ENCODE assay signal across 8 cellular contexts in genomic region chr2:231181848-231182247, GRCh38. TPM values are rescaled to one million over a fixed set of nuclear protein-coding genes. Genes with fewer than 3 reads are reported as not detected.
DNase-seq lines count a peak whose midpoint lies in the region; ATAC-seq and TF ChIP-seq lines count a peak whose summit lies in the region.

No MANE protein-coding gene starts in this region.

- H3K4me1 ChIP-seq in testis: peaks cover 3% of the 10 kb centered on the region
- peaks cover 18 to 36% (median 23%) of the 10 kb centered on the region in 4 donors for H3K4me1 ChIP-seq in esophagus muscularis mucosa

- DNase-seq in GM12864 (ENCODE audit: low read depth) (peak; percentile 44), RPMI8226 (peak; percentile 45), cardiac septum (ENCODE audit: low spot score) (peak; percentile 91), testis (peak; percentile 45), NCI-H2171 (lab: John Stamatoyannopoulos, UW) (no peak), immature natural killer cell (no peak), esophagus muscularis mucosa (ENCODE audit: extremely low spot score) (no peak)

- H3K36me3 ChIP-seq in testis (ENCODE audit: low read depth, missing control alignments): no peaks in the 10 kb centered on the region
- H3K36me3 ChIP-seq in esophagus muscularis mucosa: no peaks in the 10 kb centered on the region

- no peaks in the 10 kb centered on the region for H3K9me3 ChIP-seq in testis
- no peaks in the 10 kb centered on the region for H3K9me3 ChIP-seq in esophagus muscularis mucosa

- peaks cover 18 to 19% of the 10 kb centered on the region in 2 donors for H3K4me1 Mint-ChIP-seq in immature natural killer cell

- H3K27ac ChIP-seq in testis: no peak overlapping the region
- H3K27ac ChIP-seq in esophagus muscularis mucosa (replicated peaks in 1 of 4): peak overlapping the region in 1 of 4 donors; percentile 3

- H3K4me3 Mint-ChIP-seq in immature natural killer cell: no peak overlapping the region

- no peak for TF ChIP-seq EP300 in esophagus muscularis mucosa (IDR thresholded peaks at IDR 0.05)

- H3K27me3 Mint-ChIP-seq in immature natural killer cell (ENCODE audit: low read depth in 3 of 3): peaks cover 0 to 3% (median 0%) of the 10 kb centered on the region in 3 donors

- H3K27ac Mint-ChIP-seq in immature natural killer cell: peak overlapping the region in 1 of 6 donors; percentile 7

- TF ChIP-seq CTCF in GM12864 (IDR thresholded peaks at IDR 0.05; ENCODE audit: low read depth, low read length, missing control alignments) (no peak), testis (IDR thresholded peaks at IDR 0.05) (no peak), esophagus muscularis mucosa (IDR thresholded peaks at IDR 0.05) (no peak)

- intact Hi-C loops in cardiac septum (cut with DNase I): no loop called here
- intact Hi-C loops in testis (cut with DNase I; ENCODE audit: low total_unique reads): no loop called here
- intact Hi-C loops in esophagus muscularis mucosa (cut with DNase I): no loop called here

- peak; percentile 51 for ATAC-seq in HG02763 (IDR thresholded peaks at IDR 0.05; ENCODE audit: unreplicated experiment)

- H3K9me3 Mint-ChIP-seq in immature natural killer cell: no peaks in the 10 kb centered on the region

- H3K36me3 Mint-ChIP-seq in immature natural killer cell: peaks cover 0 to 3% (median 0%) of the 10 kb centered on the region in 3 donors

- H3K27me3 ChIP-seq in testis (no peaks in the 10 kb centered on the region), esophagus muscularis mucosa (no peaks in the 10 kb centered on the region)

- WGBS in testis, 2 donors: 70 to 72% methylated on average over 7 of the region's 7 CpGs
- 69% methylated on average over 2 of the region's 7 CpGs for WGBS in esophagus muscularis mucosa

- H3K4me3 ChIP-seq in GM12864 (ENCODE audit: low read depth, low read length) (no peak overlapping the region), testis (no peak overlapping the region), esophagus muscularis mucosa (no peak overlapping the region)

- TF ChIP-seq POLR2A in testis (IDR thresholded peaks at IDR 0.05): no peak
- TF ChIP-seq POLR2A in esophagus muscularis mucosa (IDR thresholded peaks at IDR 0.05; ENCODE audit: low read depth): no peak

RNA-seq across cellular contexts. Expression of gene ARMC9, which starts 16.6 kb away (rescaled TPM):
- total RNA-seq in cardiac septum (3.9 TPM), testis (10 to 100 TPM; 47.5 to 49.7 TPM), esophagus muscularis mucosa (100 to 1,000 TPM; 119 to 262 (median 152) TPM)
- polyA plus RNA-seq in testis (ENCODE audit: insufficient read depth, low read depth, low replicate concordance) (35.0 TPM), immature natural killer cell (1 to 10 TPM in 1 of 3 donors, under 1 TPM in 1, not detected in 1; 0.94 to 1.1 TPM)

RNA-seq across cellular contexts. Expression of gene HTR2B, which starts 57.0 kb away (rescaled TPM):
- total RNA-seq in cardiac septum: 2.9 TPM
- total RNA-seq in testis: under 1 TPM; 0.16 to 0.37 TPM
- 0.71 TPM for polyA plus RNA-seq in testis (ENCODE audit: insufficient read depth, low read depth, low replicate concordance)
- under 1 TPM in 1 of 3 donors, not detected in 2; 0.10 TPM for polyA plus RNA-seq in immature natural killer cell
- total RNA-seq in esophagus muscularis mucosa: 10 to 100 TPM; 12.1 to 46.4 (median 14.9) TPM

Comparison
In these comparisons a context has a peak if more than half of its experiments do, and no peak if none do; other contexts are left out.
1. DNase-seq: peak in GM12864 (single experiment), RPMI8226 (single experiment), cardiac septum (single experiment) and testis (single experiment); none in NCI-H2171 (single experiment), immature natural killer cell (0 of 3) and esophagus muscularis mucosa (single experiment).